Comparison of ENCODE assay signal across 10 cellular contexts in genomic region chr5:40683351-40683750, GRCh38. TPM values are rescaled to one million over a fixed set of nuclear protein-coding genes. Genes with fewer than 3 reads are reported as not detected.
DNase-seq lines count a peak whose midpoint lies in the region; ATAC-seq, FAIRE-seq and TF ChIP-seq lines count a peak whose summit lies in the region.
"Had no signal": no experiment of that assay in that cellular context is flagged by ENCODE, and none has a peak within 500 bp of the region (broad histone marks: within the 10 kb centered on the region; RNA-seq: fewer than 3 reads in every experiment).

No MANE protein-coding gene starts in this region.

- 30 to 54% methylated on average over 1 of the region's 1 CpG for WGBS in heart right ventricle, 2 donors
- 0 to 21% methylated on average over 1 of the region's 1 CpG for WGBS in transverse colon (ENCODE audit: low coverage in 1 of 2), 2 donors

- peak overlapping the region; percentile 38 for H3K9ac ChIP-seq in astrocyte (ENCODE audit: low read length)

- TF ChIP-seq CTCF in heart right ventricle (IDR thresholded peaks at IDR 0.05) (no peak), astrocyte (IDR thresholded peaks at IDR 0.05; ENCODE audit: insufficient read depth, low read depth, low read length) (no peak), mesothelial cell of epicardium (IDR thresholded peaks at IDR 0.05; ENCODE audit: unreplicated experiment) (no peak), transverse colon (IDR thresholded peaks at IDR 0.05) (no peak)

- H3K36me3 ChIP-seq in heart right ventricle (peaks cover 0 to 35% (median 0%) of the 10 kb centered on the region in 9 donors), astrocyte (ENCODE audit: insufficient read depth, low read length) (no peaks in the 10 kb centered on the region), transverse colon (peaks cover 0 to 10% (median 0%) of the 10 kb centered on the region in 4 donors)

- peak; percentile 16 for TF ChIP-seq POLR2A in transverse colon (IDR thresholded peaks at IDR 0.05)

- H4K20me1 ChIP-seq in astrocyte (ENCODE audit: insufficient read depth, low read length): peaks cover 9% of the 10 kb centered on the region

- no peak for FAIRE-seq in astrocyte (lab: Jason Lieb, UNC)

- H3K4me3 ChIP-seq in heart right ventricle (peak overlapping the region; percentile 3 to 98 (median 86)), astrocyte (ENCODE audit: insufficient read depth, low read depth, low read length) (peak overlapping the region; percentile 79), transverse colon (peak overlapping the region; percentile 8 to 97 (median 71))

- H3K36me3 Mint-ChIP-seq in astrocyte (ENCODE audit: low read depth, unreplicated experiment) (peaks cover 6% of the 10 kb centered on the region), mesothelial cell of epicardium (peaks cover 10% of the 10 kb centered on the region)

- ATAC-seq in heart right ventricle: no peak
- no peak for ATAC-seq in Right ventricle myocardium superior (ENCODE audit: poor library complexity)
- no peak for ATAC-seq in GM21723 (IDR thresholded peaks at IDR 0.05; ENCODE audit: unreplicated experiment)
- ATAC-seq in GM21367 (IDR thresholded peaks at IDR 0.05; ENCODE audit: unreplicated experiment): no peak

- no peaks in the 10 kb centered on the region for H3K9me3 ChIP-seq in heart right ventricle
- H3K9me3 ChIP-seq in astrocyte (ENCODE audit: insufficient read depth, low read depth, low read length): no peaks in the 10 kb centered on the region
- H3K9me3 ChIP-seq in transverse colon: no peaks in the 10 kb centered on the region

- H3K27me3 ChIP-seq in heart right ventricle: peaks cover 0 to 24% (median 10%) of the 10 kb centered on the region in 7 donors
- no peaks in the 10 kb centered on the region for H3K27me3 ChIP-seq in astrocyte (ENCODE audit: insufficient read depth, low read length)
- H3K27me3 ChIP-seq in transverse colon: no peaks in the 10 kb centered on the region

- no peak overlapping the region for H2AFZ ChIP-seq in astrocyte (ENCODE audit: low read depth, low read length)

- intact Hi-C loops in heart right ventricle (cut with DNase I): loop anchor here in 7 of 10 donors (5.0 to 10.0 kb wide), 7 partner anchors 111 to 1109 kb away; no protein-coding TSS in a partner anchor
- intact Hi-C loops in Right ventricle myocardium superior (cut with DNase I): loop anchor here (10.0 kb wide), 2 partner anchors 289 to 969 kb away; no protein-coding TSS in a partner anchor
- intact Hi-C loops in transverse colon (cut with DNase I; ENCODE audit: low total_unique reads): loop anchor here (10.0 kb wide), 1 partner anchor 969 kb away; no protein-coding TSS in a partner anchor

- in situ Hi-C loops in transverse colon (cut with MboI; ENCODE audit: low pct_ligation_motif_present in 1 of 4, low pct_unique_long_range_greater_than_20kb in 1 of 4, low sequenced_read_pairs in 3 of 4): loop anchor here in 2 of 4 donors (10.0 to 25.0 kb wide), 3 partner anchors 296 to 1099 kb away; no protein-coding TSS in a partner anchor

- H3K4me1 ChIP-seq in heart right ventricle: peaks cover 0 to 55% (median 28%) of the 10 kb centered on the region in 9 donors
- H3K4me1 ChIP-seq in astrocyte (ENCODE audit: insufficient read depth, low read length): peaks cover 27% of the 10 kb centered on the region
- peaks cover 0 to 51% (median 17%) of the 10 kb centered on the region in 4 donors for H3K4me1 ChIP-seq in transverse colon

- H3K79me2 ChIP-seq in astrocyte (ENCODE audit: insufficient read depth, low read length): peaks cover 48% of the 10 kb centered on the region

- peaks cover 4% of the 10 kb centered on the region for H3K9me3 Mint-ChIP-seq in astrocyte (ENCODE audit: unreplicated experiment)
- H3K9me3 Mint-ChIP-seq in mesothelial cell of epicardium: no peaks in the 10 kb centered on the region

- peak overlapping the region; percentile 79 for H3K4me3 Mint-ChIP-seq in astrocyte (ENCODE audit: unreplicated experiment)
- peak overlapping the region; percentile 75 for H3K4me3 Mint-ChIP-seq in mesothelial cell of epicardium

- TF ChIP-seq EP300 in transverse colon (IDR thresholded peaks at IDR 0.05; ENCODE audit: low read depth): no peak

- peak overlapping the region in 9 of 10 donors; percentile 37 to 96 (median 92) for H3K27ac ChIP-seq in heart right ventricle
- H3K27ac ChIP-seq in astrocyte (ENCODE audit: low read depth, low read length): no peak overlapping the region
- peak overlapping the region; percentile 94 to 96 (median 94) for H3K27ac ChIP-seq in transverse colon

- H3K4me2 ChIP-seq in astrocyte (ENCODE audit: low read length): peak overlapping the region; percentile 96

- H3K27ac Mint-ChIP-seq in astrocyte (ENCODE audit: unreplicated experiment) (no peak overlapping the region), mesothelial cell of epicardium (peak overlapping the region; percentile 55)

- peaks cover 20% of the 10 kb centered on the region for H3K27me3 Mint-ChIP-seq in astrocyte (ENCODE audit: low read depth, unreplicated experiment)
- peaks cover 15% of the 10 kb centered on the region for H3K27me3 Mint-ChIP-seq in mesothelial cell of epicardium (ENCODE audit: low read depth)

- DNase-seq in heart right ventricle (no peak), Right ventricle myocardium superior (no peak), astrocyte (ENCODE audit: low read depth) (no peak), mesothelial cell of epicardium (ENCODE audit: low spot score in 2 of 2, unreplicated experiment in 2 of 2) (no peak), transverse colon (no peak), NCI-H128 (lab: John Stamatoyannopoulos, UW; ENCODE audit: unreplicated experiment) (no peak)
- DNase-seq: NCI-H1417; stimulated activated CD4-positive, alpha-beta T cell treated with anti-CD3 and anti-CD28 coated beads, Interleukin-4, amount 100 ng/mL, for 1 hour had no signal

- H3K4me1 Mint-ChIP-seq in astrocyte (ENCODE audit: low read depth, unreplicated experiment): peaks cover 10% of the 10 kb centered on the region
- peaks cover 73% of the 10 kb centered on the region for H3K4me1 Mint-ChIP-seq in mesothelial cell of epicardium

RNA-seq across cellular contexts. Expression of gene PTGER4, which starts 3.6 kb away (rescaled TPM):
- total RNA-seq in heart right ventricle (10 to 100 TPM in 3 of 10 donors, 1 to 10 TPM in 7; 2.0 to 20.3 (median 7.7) TPM), Right ventricle myocardium superior (7.4 TPM), astrocyte (4.8 and 8.6 TPM in 2 replicates), mesothelial cell of epicardium (40.0 to 48.1 TPM (median 42.0 TPM) in 3 replicates), transverse colon (100 to 1,000 TPM in 3 of 4 donors, 10 to 100 TPM in 1; 39.6 to 127 (median 105) TPM)
- 1 to 10 TPM; 2.6 to 3.0 TPM for polyA plus RNA-seq in heart right ventricle
